ENCODE assay signal across 25 cellular contexts in the genomic region with DNA sequence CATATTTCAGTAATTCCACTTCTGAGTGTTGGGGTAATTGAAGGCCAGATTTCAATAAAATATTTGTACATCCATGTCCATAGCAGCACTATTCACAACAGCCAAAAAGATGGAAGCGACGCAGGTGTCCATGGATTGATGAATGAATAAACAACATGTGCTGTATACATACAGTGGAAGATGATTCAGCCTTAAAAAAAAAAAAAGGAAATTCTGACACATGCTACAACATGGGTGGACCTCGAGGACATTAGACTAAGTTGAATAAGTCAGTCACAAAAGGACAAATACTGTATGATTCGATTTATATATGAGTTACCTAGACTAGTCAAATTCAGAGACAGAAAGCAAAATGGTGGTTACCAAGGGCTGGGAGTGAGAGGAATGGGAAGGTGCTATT. TPM values are rescaled to one million over a fixed set of nuclear protein-coding genes. Genes with fewer than 3 reads are reported as not detected.
DNase-seq lines count a peak whose midpoint lies in the region; ATAC-seq, FAIRE-seq and TF ChIP-seq lines count a peak whose summit lies in the region.
"Had no signal": no experiment of that assay in that cellular context is flagged by ENCODE, and none has a peak within 500 bp of the region (broad histone marks: within the 10 kb centered on the region; RNA-seq: fewer than 3 reads in every experiment).

No MANE protein-coding gene starts in this region.

- no peak for ATAC-seq in HG03457 (IDR thresholded peaks at IDR 0.05; ENCODE audit: unreplicated experiment)
- ATAC-seq: GM12878, GM23338 had no signal

- no peak overlapping the region for H3K27ac Mint-ChIP-seq in glutamatergic neuron (ENCODE audit: unreplicated experiment)
- H3K27ac Mint-ChIP-seq: CD4-positive, alpha-beta T cell; GM23338 had no signal

- peaks cover 89% of the 10 kb centered on the region for H3K4me1 ChIP-seq in KMS-11 (ENCODE audit: low read depth, poor library complexity, severe bottlenecking)
- H3K4me1 ChIP-seq in stomach, result peaks cover 33 to 83% (median 46%) of the 10 kb centered on the region in 4 donors

- H3K27me3 ChIP-seq in KMS-11 (ENCODE audit: insufficient read depth, low read depth) (no peaks in the 10 kb centered on the region), bronchial epithelial cell (ENCODE audit: control insufficient read depth, insufficient read depth, low read length) (no peaks in the 10 kb centered on the region), stomach (no peaks in the 10 kb centered on the region), WERI-Rb-1 (ENCODE audit: insufficient read depth, low read depth, severe bottlenecking) (no peaks in the 10 kb centered on the region)
- H3K27me3 ChIP-seq: BLaER1, MG63 had no signal

- DNase-seq in bronchial epithelial cell (ENCODE audit: low read depth) (peak; percentile 69), fibroblast of mammary gland (ENCODE audit: low read depth) (peak; percentile 49), stomach (no peak), WERI-Rb-1 (no peak), glutamatergic neuron (no peak)
- DNase-seq: ACHN; CD4-positive, alpha-beta T cell; COR-L47; DMS 273 treated with DMSO at 0.1 percent for 48 hours; DMS79 treated with DMSO at 0.1 percent for 48 hours; HCEC 1CT; MG63; NCI-H1048; NCI-H1417 treated with DMSO at 0.1 percent for 48 hours; NCI-H187; NCI-H446; NCI-H526; RPMI8226; SHP77 treated with DMSO at 0.1 percent for 48 hours; SK-N-SH had no signal

- H3K27ac ChIP-seq in KMS-11, result peak overlapping the region; percentile 76; the same call in 1 of the 2 replicates
- H3K27ac ChIP-seq in stomach, result no peak overlapping the region
- H3K27ac ChIP-seq in WERI-Rb-1, result no peak overlapping the region
- H3K27ac ChIP-seq: BLaER1 had no signal

- H3K9ac ChIP-seq in KMS-11, result no peak overlapping the region
- H3K9ac ChIP-seq: BLaER1, SK-N-SH had no signal

- WGBS in stomach, 5 donors, result 82 to 92% (median 89%) methylated on average over 4 of the region's 4 CpGs

- no peak for FAIRE-seq in bronchial epithelial cell (lab: Jason Lieb, UNC)

- H2AFZ ChIP-seq in KMS-11 (ENCODE audit: low read depth), result no peak overlapping the region
- H2AFZ ChIP-seq: GM23338 had no signal

- TF ChIP-seq CTCF in KMS-11 (conservative IDR thresholded peaks at IDR 0.05; ENCODE audit: low read depth, low read length) (no peak), bronchial epithelial cell (IDR thresholded peaks at IDR 0.05; ENCODE audit: insufficient read depth, low read length, severe bottlenecking) (no peak), fibroblast of mammary gland (conservative IDR thresholded peaks at IDR 0.05; ENCODE audit: control insufficient read depth, insufficient read depth, low read depth, low read length) (no peak), stomach (IDR thresholded peaks at IDR 0.05) (no peak), WERI-Rb-1 (IDR thresholded peaks at IDR 0.05; ENCODE audit: low read depth, low read length) (no peak), glutamatergic neuron (IDR thresholded peaks at IDR 0.05; ENCODE audit: partially characterized antibody, unreplicated experiment) (no peak)

- no peak overlapping the region for H3K4me3 Mint-ChIP-seq in glutamatergic neuron (ENCODE audit: unreplicated experiment)
- H3K4me3 Mint-ChIP-seq: CD4-positive, alpha-beta T cell; GM23338 had no signal

- H3K4me3 ChIP-seq in KMS-11 (IDR thresholded peaks at IDR 0.05; ENCODE audit: insufficient read depth, low read depth, low read length), result no peak overlapping the region
- no peak overlapping the region for H3K4me3 ChIP-seq in bronchial epithelial cell (ENCODE audit: low read depth, low read length)
- H3K4me3 ChIP-seq in fibroblast of mammary gland (ENCODE audit: control insufficient read depth, low read depth, low read length), result no peak overlapping the region
- H3K4me3 ChIP-seq in stomach, result no peak overlapping the region
- H3K4me3 ChIP-seq in WERI-Rb-1 (ENCODE audit: low read depth, low read length), result no peak overlapping the region
- H3K4me3 ChIP-seq: BLaER1, GM12878, GM23338, MG63 had no signal

- intact Hi-C loops in stomach (cut with DNase I; ENCODE audit: low total_unique reads), result no loop called here

- no peak for TF ChIP-seq POLR2A in stomach (IDR thresholded peaks at IDR 0.05)

- H3K36me3 ChIP-seq in KMS-11 (ENCODE audit: insufficient read depth) (peaks cover 8% of the 10 kb centered on the region; the same call in 1 of the 2 replicates), bronchial epithelial cell (ENCODE audit: control insufficient read depth, insufficient read depth, low read length) (peaks cover 1% of the 10 kb centered on the region), stomach (peaks cover 8 to 18% (median 10%) of the 10 kb centered on the region in 4 donors), WERI-Rb-1 (peaks cover 28% of the 10 kb centered on the region)

- H4K20me1 ChIP-seq in KMS-11 (ENCODE audit: insufficient read depth), result no peaks in the 10 kb centered on the region

- peaks cover 2% of the 10 kb centered on the region for H3K9me3 Mint-ChIP-seq in glutamatergic neuron (ENCODE audit: unreplicated experiment)
- H3K9me3 Mint-ChIP-seq: CD4-positive, alpha-beta T cell; GM23338 had no signal

- TF ChIP-seq EP300 in stomach (IDR thresholded peaks at IDR 0.05), result no peak

- H3K4me1 Mint-ChIP-seq in glutamatergic neuron (ENCODE audit: low read depth, unreplicated experiment), result peaks cover 32% of the 10 kb centered on the region

- H3K36me3 Mint-ChIP-seq in glutamatergic neuron (ENCODE audit: unreplicated experiment), result no peaks in the 10 kb centered on the region

- H3K4me2 ChIP-seq in KMS-11, result peak overlapping the region; percentile 87; the same call in 1 of the 2 replicates
- H3K4me2 ChIP-seq: BLaER1, GM23338, SK-N-SH had no signal

- peaks cover 6% of the 10 kb centered on the region for H3K27me3 Mint-ChIP-seq in glutamatergic neuron (ENCODE audit: unreplicated experiment)
- H3K27me3 Mint-ChIP-seq: CD4-positive, alpha-beta T cell had no signal

- H3K79me2 ChIP-seq in KMS-11 (ENCODE audit: insufficient read depth, low read depth), result peaks cover 90% of the 10 kb centered on the region

- H3K9me3 ChIP-seq in stomach (no peaks in the 10 kb centered on the region), WERI-Rb-1 (ENCODE audit: severe bottlenecking) (no peaks in the 10 kb centered on the region)
- H3K9me3 ChIP-seq: BLaER1, MG63, SK-N-SH had no signal

RNA-seq across cellular contexts. Expression of a gene that starts 57.2 kb away (rescaled TPM):
- total RNA-seq in bronchial epithelial cell, result 3.2 and 4.2 TPM in 2 replicates
- 10 to 100 TPM in 2 of 5 donors, 1 to 10 TPM in 3; 1.4 to 14.1 (median 6.4) TPM for total RNA-seq in stomach
- 1 to 10 TPM; 2.1 to 2.7 (median 2.1) TPM for polyA plus RNA-seq in stomach
- 16.2 TPM for total RNA-seq in glutamatergic neuron (ENCODE audit: unreplicated experiment)

Comparison
In these comparisons a context has a peak if more than half of its experiments do, and no peak if none do; other contexts are left out.
1. DNase-seq: peak in bronchial epithelial cell (single experiment) and fibroblast of mammary gland (single experiment); none in stomach (single experiment), WERI-Rb-1 (single experiment) and glutamatergic neuron (single experiment).